In genomic region chr12:7068240-7068993, GRCh38 we compare ENCODE assay signal across 17 cellular contexts. TPM values are rescaled to one million over a fixed set of nuclear protein-coding genes. Genes with fewer than 3 reads are reported as not detected.
A peak's percentile ranks its signal among the peaks of the same experiment; 100 is the strongest.
DNase-seq lines count a peak whose midpoint lies in the region; ATAC-seq, FAIRE-seq and TF ChIP-seq lines count a peak whose summit lies in the region.
"Had no signal": no experiment of that assay in that cellular context is flagged by ENCODE, and none has a peak within 500 bp of the region (broad histone marks: within the 10 kb centered on the region; RNA-seq: fewer than 3 reads in every experiment).

No MANE protein-coding gene starts in this region.

- no peak overlapping the region for H3K56ac ChIP-seq in IMR-90 (ENCODE audit: extremely low read depth, insufficient read depth, low read length)

- peak overlapping the region; percentile 45; the same call in 1 of the 2 replicates for H4K91ac ChIP-seq in IMR-90 (ENCODE audit: insufficient read depth, low read depth, low read length)

- peaks cover 7% of the 10 kb centered on the region; the same call in 1 of the 2 replicates for H3K36me3 Mint-ChIP-seq in HFFc6 (ENCODE audit: low read depth)

- POLR2A ChIA-PET in IMR-90 (lab: Charles Lee; ENCODE audit: unreplicated experiment): interaction anchor here (0.5 kb wide), 1 partner anchor 923 kb away, joined by 3 read pairs; no protein-coding TSS in a partner anchor

- peaks cover 11% of the 10 kb centered on the region for H3K4me1 ChIP-seq in IMR-90 (ENCODE audit: control insufficient read depth, insufficient read depth, low read length)

- H3K27me3 Mint-ChIP-seq in HFFc6 (ENCODE audit: insufficient read depth): peaks cover 6% of the 10 kb centered on the region

- DNase-seq in IMR-90 (peak; percentile 24), bronchial epithelial cell (ENCODE audit: low read depth) (peak; percentile 62), iris pigment epithelial cell (ENCODE audit: low read depth) (peak; percentile 63), retinal pigment epithelial cell (ENCODE audit: low read depth) (peak; percentile 58), HFFc6 (no peak), dedifferentiated amniotic fluid mesenchymal stem cell (ENCODE audit: extremely low spot score) (no peak)
- DNase-seq: activated CD4-positive, CD25-positive, alpha-beta regulatory T cell treated with anti-CD3 and anti-CD28 coated beads, Interleukin-2, amount 50 U/mL, for 72 hours; activated T-cell treated with anti-CD3 and anti-CD28 coated beads, Interleukin-2, amount 50 U/mL, for 1 hour; DMS53; HCEC 1CT; NCI-H1694 treated with DMSO at 0.1 percent for 48 hours; nephron progenitor cell; stimulated activated CD4-positive, alpha-beta T cell treated with anti-CD3 and anti-CD28 coated beads, Interleukin-1b, Interleukin-23, amount 100 ng/mL, for 48 hours had no signal

- H3K18ac ChIP-seq in IMR-90 (ENCODE audit: low read depth, low read length): peak overlapping the region; percentile 82

- H2AFZ ChIP-seq in IMR-90 (replicated peaks; ENCODE audit: low read length, poor library complexity): peak overlapping the region; percentile 29

- no peak overlapping the region for H2AK9ac ChIP-seq in IMR-90 (replicated peaks; ENCODE audit: low read depth, low read length, poor library complexity)

- peak overlapping the region; percentile 9; the same call in 1 of the 2 replicates for H3K4ac ChIP-seq in IMR-90 (ENCODE audit: low read depth, low read length)

- BruUV-seq in IMR-90 (replicated peaks; lab: Mats Ljungman, UMichigan): no TSS peak

- H2AK5ac ChIP-seq in IMR-90 (ENCODE audit: low read depth, low read length): 0 out of 2 replicates have a peak overlapping the region, but pooled peaks have one; percentile 22

- CTCF ChIA-PET in IMR-90 (lab: Yijun Ruan, JAX): no interaction called here

- TF ChIP-seq CTCF in IMR-90 (conservative IDR thresholded peaks at IDR 0.05; ENCODE audit: low read depth, low read length): no peak
- TF ChIP-seq CTCF in bronchial epithelial cell (IDR thresholded peaks at IDR 0.05; ENCODE audit: insufficient read depth, low read length, severe bottlenecking): no peak
- TF ChIP-seq CTCF in retinal pigment epithelial cell (conservative IDR thresholded peaks at IDR 0.05; ENCODE audit: low read depth, low read length): no peak
- no peak for TF ChIP-seq CTCF in HFFc6 (IDR thresholded peaks at IDR 0.05)

- in situ Hi-C loops in IMR-90 (cut with MboI; ENCODE audit: low sequenced_read_pairs): loop anchor here (25.0 kb wide), 1 partner anchor 569 kb away; no protein-coding TSS in a partner anchor

- 76% methylated on average over 6 of the region's 11 CpGs; no CpG with 5 or more reads in 1 of the 2 experiments for WGBS in IMR-90 (ENCODE audit: extremely low coverage in 2 of 2, insufficient read length in 1 of 2), 2 experiments

- no peak for TF ChIP-seq RAD21 in IMR-90 (IDR thresholded peaks at IDR 0.05; ENCODE audit: low read length)

- ATAC-seq in IMR-90 (ENCODE audit: low read depth): peak; percentile 91
- ATAC-seq in GM21737 (IDR thresholded peaks at IDR 0.05; ENCODE audit: unreplicated experiment): no peak
- ATAC-seq in HG03565 (IDR thresholded peaks at IDR 0.05; ENCODE audit: unreplicated experiment): no peak

- H4K8ac ChIP-seq in IMR-90 (ENCODE audit: low read depth in 2 of 2, low read length in 2 of 2): peak overlapping the region in 1 of 2 experiments; percentile 23; a peak in 1 of 4 replicates

- 0 out of 2 replicates have a peak overlapping the region, but pooled peaks have one; percentile 28 for H3K14ac ChIP-seq in IMR-90 (replicated peaks; ENCODE audit: low read depth, low read length)

- peaks cover 11% of the 10 kb centered on the region for H3K4me1 Mint-ChIP-seq in HFFc6 (ENCODE audit: low read depth)
- H3K4me1 Mint-ChIP-seq: nephron progenitor cell had no signal

- H3K36me3 ChIP-seq in IMR-90 (ENCODE audit: control insufficient read depth, insufficient read depth, low read length) (peaks cover 52% of the 10 kb centered on the region), bronchial epithelial cell (ENCODE audit: control insufficient read depth, insufficient read depth, low read length) (no peaks in the 10 kb centered on the region)

- no peaks in the 10 kb centered on the region for H3K9me3 ChIP-seq in IMR-90 (ENCODE audit: control insufficient read depth, insufficient read depth, low read length)

- H3K79me1 ChIP-seq in IMR-90 (ENCODE audit: low read depth in 1 of 2, low read length in 2 of 2): no peaks in the 10 kb centered on the region

- peak overlapping the region; percentile 15; the same call in 1 of the 2 replicates for H3K9ac ChIP-seq in IMR-90 (ENCODE audit: low read depth, low read length)

- no peak overlapping the region for H2BK120ac ChIP-seq in IMR-90 (ENCODE audit: low read depth, low read length)

- TF ChIP-seq POLR2A in IMR-90 (IDR thresholded peaks at IDR 0.05; ENCODE audit: low read depth, low read length): no peak

- dilution Hi-C loops in IMR-90 (cut with HindIII; ENCODE audit: low sequenced_read_pairs, unreplicated experiment): no loop called here

- no peaks in the 10 kb centered on the region for H3K27me3 ChIP-seq in IMR-90 (ENCODE audit: control insufficient read depth, insufficient read depth, low read length)
- H3K27me3 ChIP-seq in bronchial epithelial cell (ENCODE audit: control insufficient read depth, insufficient read depth, low read length): no peaks in the 10 kb centered on the region

- H2BK5ac ChIP-seq in IMR-90 (ENCODE audit: low read depth, low read length, poor library complexity, severe bottlenecking): peak overlapping the region; percentile 16

- no peak overlapping the region for H2BK20ac ChIP-seq in IMR-90 (ENCODE audit: low read depth, low read length)

- no peak overlapping the region for H2BK15ac ChIP-seq in IMR-90 (ENCODE audit: low read depth, low read length)

- no peak overlapping the region for H3K4me3 Mint-ChIP-seq in HFFc6
- H3K4me3 Mint-ChIP-seq: nephron progenitor cell had no signal

- H3K27ac ChIP-seq in IMR-90 (ENCODE audit: insufficient read depth, low read length): peak overlapping the region; percentile 28; the same call in 1 of the 2 replicates
- H3K27ac ChIP-seq: SK-N-MC had no signal

- H4K5ac ChIP-seq in IMR-90 (ENCODE audit: low read depth, low read length): peak overlapping the region; percentile 38; the same call in 1 of the 2 replicates

- no peak overlapping the region for H3K27ac Mint-ChIP-seq in HFFc6
- H3K27ac Mint-ChIP-seq: nephron progenitor cell had no signal

- no peaks in the 10 kb centered on the region for H3K9me3 Mint-ChIP-seq in HFFc6
- H3K9me3 Mint-ChIP-seq: nephron progenitor cell had no signal

- H3K4me3 ChIP-seq in IMR-90 (ENCODE audit: insufficient read depth, low read depth, low read length) (no peak overlapping the region), bronchial epithelial cell (ENCODE audit: low read depth, low read length) (no peak overlapping the region), retinal pigment epithelial cell (ENCODE audit: low read length) (no peak overlapping the region)
- H3K4me3 ChIP-seq: SK-N-MC had no signal

- no peaks in the 10 kb centered on the region for H4K20me1 ChIP-seq in IMR-90 (ENCODE audit: insufficient read depth, low read length)

- no peak for FAIRE-seq in bronchial epithelial cell (lab: Jason Lieb, UNC)
- FAIRE-seq: endothelial cell of umbilical vein had no signal

- intact Hi-C loops in IMR-90 (cut with micrococcal nuclease): no loop called here

- H3K23ac ChIP-seq in IMR-90 (ENCODE audit: low read depth, low read length): no peak overlapping the region

- peaks cover 11% of the 10 kb centered on the region for H3K9me1 ChIP-seq in IMR-90 (ENCODE audit: insufficient read depth, low read length)

- H3K4me2 ChIP-seq in IMR-90 (ENCODE audit: low read depth, low read length): peak overlapping the region; percentile 20

TF ChIP-seq in IMR-90, 13 proteins besides CTCF, POLR2A, EP300 and RAD21 (continues in another document):
- no peak for TF ChIP-seq MAFK (IDR thresholded peaks at IDR 0.05; ENCODE audit: low read depth, low read length)
- no peak for TF ChIP-seq CEBPB (IDR thresholded peaks at IDR 0.05; ENCODE audit: low read depth, low read length)
- TF ChIP-seq RCOR1 (IDR thresholded peaks at IDR 0.05; ENCODE audit: insufficient replicate concordance, low read length): no peak
- no peak for TF ChIP-seq BHLHE40 (IDR thresholded peaks at IDR 0.05; ENCODE audit: low read depth, low read length)

RNA-seq across cellular contexts. Expression of gene C1S, which starts 7.9 kb away (rescaled TPM):
- total RNA-seq in IMR-90 (2012; rRNA removed): 34.4 and 49.6 TPM in 2 replicates
- 64.1 and 85.4 TPM in 2 replicates for polyA plus RNA-seq in IMR-90 (2012; rRNA removed)
- 38.0 and 64.8 TPM in 2 replicates for polyA plus RNA-seq in IMR-90 (2012; cell fraction: cytosol; rRNA removed)
- polyA plus RNA-seq in IMR-90 (2012; cell fraction: nucleus; rRNA removed; ENCODE audit: low replicate concordance): 60.2 and 228 TPM in 2 replicates
- total RNA-seq in bronchial epithelial cell: 1.5 and 6.3 TPM in 2 replicates
- 10 to 100 TPM; 21.9 to 30.8 (median 30.2) TPM for total RNA-seq in HFFc6 (2021; fragmentation: NEBNext Ultra II Directional; extraction: Animal tissue kit (Norgen Biotek cat#: 25700))

RNA-seq across cellular contexts. Expression of gene C1R, which starts 23.8 kb away (rescaled TPM):
- total RNA-seq in IMR-90 (2012; rRNA removed) (19.4 and 38.4 TPM in 2 replicates), bronchial epithelial cell (1.9 and 3.2 TPM in 2 replicates)
- 153 and 165 TPM in 2 replicates for polyA plus RNA-seq in IMR-90 (2012; rRNA removed)
- 93.2 and 225 TPM in 2 replicates for polyA plus RNA-seq in IMR-90 (2012; cell fraction: cytosol; rRNA removed)
- 86.8 and 97.2 TPM in 2 replicates for polyA plus RNA-seq in IMR-90 (2012; cell fraction: nucleus; rRNA removed; ENCODE audit: low replicate concordance)
- 10 to 100 TPM in 5 of 6 experiments, 1 to 10 TPM in 1; 9.3 to 43.4 (median 36.0) TPM for total RNA-seq in HFFc6 (2021; fragmentation: NEBNext Ultra II Directional; extraction: Animal tissue kit (Norgen Biotek cat#: 25700))

RNA-seq across cellular contexts. Expression of gene C1RL, which starts 40.6 kb away (rescaled TPM):
- 7.5 and 9.1 TPM in 2 replicates for total RNA-seq in IMR-90 (2012; rRNA removed)
- 12.0 and 12.3 TPM in 2 replicates for polyA plus RNA-seq in IMR-90 (2012; rRNA removed)
- 4.2 and 12.6 TPM in 2 replicates for polyA plus RNA-seq in IMR-90 (2012; cell fraction: cytosol; rRNA removed)
- polyA plus RNA-seq in IMR-90 (2012; cell fraction: nucleus; rRNA removed; ENCODE audit: low replicate concordance): 18.0 and 18.4 TPM in 2 replicates
- 11.3 and 14.3 TPM in 2 replicates for total RNA-seq in bronchial epithelial cell
- total RNA-seq in HFFc6 (2021; fragmentation: NEBNext Ultra II Directional; extraction: Animal tissue kit (Norgen Biotek cat#: 25700)): 10 to 100 TPM in 5 of 6 experiments, 1 to 10 TPM in 1; 8.5 to 20.0 (median 15.8) TPM

RNA-seq across cellular contexts. Expression of gene LPCAT3, which starts 50.1 kb away (rescaled TPM):
- total RNA-seq in IMR-90 (2012; rRNA removed) (6.4 and 7.0 TPM in 2 replicates), bronchial epithelial cell (7.9 and 13.3 TPM in 2 replicates)
- 17.4 and 18.6 TPM in 2 replicates for polyA plus RNA-seq in IMR-90 (2012; rRNA removed)
- 12.0 and 14.0 TPM in 2 replicates for polyA plus RNA-seq in IMR-90 (2012; cell fraction: cytosol; rRNA removed)
- polyA plus RNA-seq in IMR-90 (2012; cell fraction: nucleus; rRNA removed; ENCODE audit: low replicate concordance): 18.1 and 40.0 TPM in 2 replicates
- 10 to 100 TPM; 17.4 to 28.4 (median 21.6) TPM for total RNA-seq in HFFc6 (2021; fragmentation: NEBNext Ultra II Directional; extraction: Animal tissue kit (Norgen Biotek cat#: 25700))

Comparison
In these comparisons a context has a peak if more than half of its experiments do, and no peak if none do; other contexts are left out.
1. DNase-seq: peak in IMR-90 (single experiment), bronchial epithelial cell (single experiment), iris pigment epithelial cell (single experiment) and retinal pigment epithelial cell (single experiment); none in HFFc6 (single experiment) and dedifferentiated amniotic fluid mesenchymal stem cell (single experiment).